In the genomic region with DNA sequence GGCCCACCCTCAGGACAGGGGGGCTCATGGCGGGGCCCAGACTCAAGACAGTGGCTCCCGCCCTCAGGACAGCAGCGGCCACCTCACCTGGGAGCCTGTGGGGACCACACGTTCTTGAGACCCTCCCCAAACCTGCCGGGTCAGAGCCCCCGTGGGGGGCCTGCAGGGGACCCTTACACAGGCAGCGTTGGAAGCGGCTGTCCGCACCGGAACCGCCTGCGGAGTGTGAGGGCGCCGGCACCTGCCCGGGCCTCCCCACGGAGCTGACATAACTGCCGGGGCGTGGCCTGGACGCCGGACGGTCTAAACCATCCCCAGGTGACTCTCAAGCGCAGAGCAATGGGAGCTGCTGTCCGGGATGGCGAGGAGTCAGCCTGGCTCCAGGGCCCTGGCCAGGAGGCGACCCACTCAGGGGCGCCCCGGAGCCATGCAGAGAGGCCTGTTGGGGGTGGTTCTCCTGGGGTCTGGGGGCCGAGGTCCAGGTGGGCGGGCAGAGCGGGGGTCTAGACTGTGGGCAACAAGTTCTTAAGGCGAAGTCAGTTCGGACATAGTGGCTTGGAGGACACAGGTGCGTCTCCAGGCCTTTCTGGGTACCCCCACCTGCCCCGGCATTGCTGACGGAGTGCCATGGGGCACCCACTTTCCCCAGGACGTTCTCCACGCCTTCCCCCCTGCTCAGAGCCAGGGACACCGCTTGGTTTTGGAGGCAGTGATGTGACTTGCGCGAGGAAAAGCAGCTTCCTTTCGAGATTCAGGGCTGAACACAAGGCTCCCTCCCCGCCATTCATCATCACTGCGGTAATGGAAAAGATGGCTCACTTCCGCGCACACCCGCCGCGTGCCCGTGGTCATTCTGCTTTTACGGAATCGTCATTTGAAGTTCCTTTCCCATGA, we compare ENCODE assay signal across 1 cellular context.
TF ChIP-seq lines count a peak whose summit lies in the region.

No MANE protein-coding gene starts in this region.

TF ChIP-seq in HepG2, 621 proteins besides CTCF, POLR2A, EP300 and RAD21 (continued from another document):
- TF ChIP-seq, protein P1, sequence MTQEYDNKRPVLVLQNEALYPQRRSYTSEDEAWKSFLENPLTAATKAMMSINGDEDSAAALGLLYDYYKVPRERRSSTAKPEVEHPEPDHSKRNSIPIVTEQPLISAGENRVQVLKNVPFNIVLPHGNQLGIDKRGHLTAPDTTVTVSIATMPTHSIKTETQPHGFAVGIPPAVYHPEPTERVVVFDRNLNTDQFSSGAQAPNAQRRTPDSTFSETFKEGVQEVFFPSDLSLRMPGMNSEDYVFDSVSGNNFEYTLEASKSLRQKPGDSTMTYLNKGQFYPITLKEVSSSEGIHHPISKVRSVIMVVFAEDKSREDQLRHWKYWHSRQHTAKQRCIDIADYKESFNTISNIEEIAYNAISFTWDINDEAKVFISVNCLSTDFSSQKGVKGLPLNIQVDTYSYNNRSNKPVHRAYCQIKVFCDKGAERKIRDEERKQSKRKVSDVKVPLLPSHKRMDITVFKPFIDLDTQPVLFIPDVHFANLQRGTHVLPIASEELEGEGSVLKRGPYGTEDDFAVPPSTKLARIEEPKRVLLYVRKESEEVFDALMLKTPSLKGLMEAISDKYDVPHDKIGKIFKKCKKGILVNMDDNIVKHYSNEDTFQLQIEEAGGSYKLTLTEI (CRISPR knock-in tag; conservative IDR thresholded peaks at IDR 0.05): no peak
- TF ChIP-seq, protein P2, sequence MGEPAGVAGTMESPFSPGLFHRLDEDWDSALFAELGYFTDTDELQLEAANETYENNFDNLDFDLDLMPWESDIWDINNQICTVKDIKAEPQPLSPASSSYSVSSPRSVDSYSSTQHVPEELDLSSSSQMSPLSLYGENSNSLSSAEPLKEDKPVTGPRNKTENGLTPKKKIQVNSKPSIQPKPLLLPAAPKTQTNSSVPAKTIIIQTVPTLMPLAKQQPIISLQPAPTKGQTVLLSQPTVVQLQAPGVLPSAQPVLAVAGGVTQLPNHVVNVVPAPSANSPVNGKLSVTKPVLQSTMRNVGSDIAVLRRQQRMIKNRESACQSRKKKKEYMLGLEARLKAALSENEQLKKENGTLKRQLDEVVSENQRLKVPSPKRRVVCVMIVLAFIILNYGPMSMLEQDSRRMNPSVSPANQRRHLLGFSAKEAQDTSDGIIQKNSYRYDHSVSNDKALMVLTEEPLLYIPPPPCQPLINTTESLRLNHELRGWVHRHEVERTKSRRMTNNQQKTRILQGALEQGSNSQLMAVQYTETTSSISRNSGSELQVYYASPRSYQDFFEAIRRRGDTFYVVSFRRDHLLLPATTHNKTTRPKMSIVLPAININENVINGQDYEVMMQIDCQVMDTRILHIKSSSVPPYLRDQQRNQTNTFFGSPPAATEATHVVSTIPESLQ (CRISPR knock-in tag; conservative IDR thresholded peaks at IDR 0.05): no peak
- no peak for TF ChIP-seq TBX3 (IDR thresholded peaks at IDR 0.05; ENCODE audit: borderline replicate concordance)
- TF ChIP-seq, protein P3, sequence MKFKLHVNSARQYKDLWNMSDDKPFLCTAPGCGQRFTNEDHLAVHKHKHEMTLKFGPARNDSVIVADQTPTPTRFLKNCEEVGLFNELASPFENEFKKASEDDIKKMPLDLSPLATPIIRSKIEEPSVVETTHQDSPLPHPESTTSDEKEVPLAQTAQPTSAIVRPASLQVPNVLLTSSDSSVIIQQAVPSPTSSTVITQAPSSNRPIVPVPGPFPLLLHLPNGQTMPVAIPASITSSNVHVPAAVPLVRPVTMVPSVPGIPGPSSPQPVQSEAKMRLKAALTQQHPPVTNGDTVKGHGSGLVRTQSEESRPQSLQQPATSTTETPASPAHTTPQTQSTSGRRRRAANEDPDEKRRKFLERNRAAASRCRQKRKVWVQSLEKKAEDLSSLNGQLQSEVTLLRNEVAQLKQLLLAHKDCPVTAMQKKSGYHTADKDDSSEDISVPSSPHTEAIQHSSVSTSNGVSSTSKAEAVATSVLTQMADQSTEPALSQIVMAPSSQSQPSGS (CRISPR knock-in tag; IDR thresholded peaks at IDR 0.05): no peak
- TF ChIP-seq, protein P4, sequence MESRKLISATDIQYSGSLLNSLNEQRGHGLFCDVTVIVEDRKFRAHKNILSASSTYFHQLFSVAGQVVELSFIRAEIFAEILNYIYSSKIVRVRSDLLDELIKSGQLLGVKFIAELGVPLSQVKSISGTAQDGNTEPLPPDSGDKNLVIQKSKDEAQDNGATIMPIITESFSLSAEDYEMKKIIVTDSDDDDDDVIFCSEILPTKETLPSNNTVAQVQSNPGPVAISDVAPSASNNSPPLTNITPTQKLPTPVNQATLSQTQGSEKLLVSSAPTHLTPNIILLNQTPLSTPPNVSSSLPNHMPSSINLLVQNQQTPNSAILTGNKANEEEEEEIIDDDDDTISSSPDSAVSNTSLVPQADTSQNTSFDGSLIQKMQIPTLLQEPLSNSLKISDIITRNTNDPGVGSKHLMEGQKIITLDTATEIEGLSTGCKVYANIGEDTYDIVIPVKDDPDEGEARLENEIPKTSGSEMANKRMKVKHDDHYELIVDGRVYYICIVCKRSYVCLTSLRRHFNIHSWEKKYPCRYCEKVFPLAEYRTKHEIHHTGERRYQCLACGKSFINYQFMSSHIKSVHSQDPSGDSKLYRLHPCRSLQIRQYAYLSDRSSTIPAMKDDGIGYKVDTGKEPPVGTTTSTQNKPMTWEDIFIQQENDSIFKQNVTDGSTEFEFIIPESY (CRISPR knock-in tag; IDR thresholded peaks at IDR 0.05): no peak
